ENCODE assay signal across 17 cellular contexts in genomic region chr5:1762878-1763547, GRCh38. TPM values are rescaled to one million over a fixed set of nuclear protein-coding genes. Genes with fewer than 3 reads are reported as not detected.
A peak's percentile ranks its signal among the peaks of the same experiment; 100 is the strongest.
DNase-seq lines count a peak whose midpoint lies in the region; TF ChIP-seq lines count a peak whose summit lies in the region.
"Had no signal": no experiment of that assay in that cellular context is flagged by ENCODE, and none has a peak within 500 bp of the region (broad histone marks: within the 10 kb centered on the region; RNA-seq: fewer than 3 reads in every experiment).

No MANE protein-coding gene starts in this region.

- peaks cover 2% of the 10 kb centered on the region for H3K27me3 Mint-ChIP-seq in glutamatergic neuron (ENCODE audit: unreplicated experiment)
- peaks cover 29% of the 10 kb centered on the region for H3K27me3 Mint-ChIP-seq in progenitor cell of endocrine pancreas

- H3K36me3 ChIP-seq in ACC112 (ENCODE audit: insufficient read depth, low read length) = no peaks in the 10 kb centered on the region
- H3K36me3 ChIP-seq: MG63, vagina had no signal

- H2AFZ ChIP-seq in ACC112 (ENCODE audit: low read length, unreplicated experiment) = peak overlapping the region; percentile 48

- H3K9me3 Mint-ChIP-seq in glutamatergic neuron (ENCODE audit: unreplicated experiment) (peaks cover 6% of the 10 kb centered on the region), progenitor cell of endocrine pancreas (ENCODE audit: low read depth) (peaks cover 6% of the 10 kb centered on the region)

- H3K4me1 ChIP-seq in ACC112 (ENCODE audit: control insufficient read depth, insufficient read depth, low read length, unreplicated experiment) = no peaks in the 10 kb centered on the region
- H3K4me1 ChIP-seq: vagina had no signal

- H3K4me1 Mint-ChIP-seq in glutamatergic neuron (ENCODE audit: low read depth, unreplicated experiment) = no peaks in the 10 kb centered on the region
- no peaks in the 10 kb centered on the region for H3K4me1 Mint-ChIP-seq in progenitor cell of endocrine pancreas (ENCODE audit: low read depth)

- H3K36me3 Mint-ChIP-seq in glutamatergic neuron (ENCODE audit: unreplicated experiment) (peaks cover 9% of the 10 kb centered on the region), progenitor cell of endocrine pancreas (ENCODE audit: insufficient read depth) (no peaks in the 10 kb centered on the region)
- H3K36me3 Mint-ChIP-seq: CD4-positive, CD25-positive, alpha-beta regulatory T cell had no signal

- peaks cover 23% of the 10 kb centered on the region for H3K27me3 ChIP-seq in ACC112 (ENCODE audit: insufficient read depth, low read length)
- H3K27me3 ChIP-seq: MG63, vagina had no signal

- no peak overlapping the region for H3K4me3 ChIP-seq in ACC112 (ENCODE audit: low read depth, low read length)
- H3K4me3 ChIP-seq: lung, MG63, smooth muscle cell, vagina had no signal

- H3K4me3 Mint-ChIP-seq in glutamatergic neuron (ENCODE audit: unreplicated experiment) (no peak overlapping the region), progenitor cell of endocrine pancreas (ENCODE audit: low read depth) (no peak overlapping the region)
- H3K4me3 Mint-ChIP-seq: activated naive CD4-positive, alpha-beta T cell treated with anti-CD3 and anti-CD28 coated beads for 36 hours; activated T-cell treated with anti-CD3 and anti-CD28 coated beads, Interleukin-2, amount 50 U/mL, for 72 hours; CD4-positive, CD25-positive, alpha-beta regulatory T cell; WTC11 had no signal

- peak; percentile 24 for DNase-seq in D341Med (ENCODE audit: low spot score)
- peak; percentile 8 for DNase-seq in glutamatergic neuron
- peak; percentile 3 for DNase-seq in progenitor cell of endocrine pancreas (ENCODE audit: low spot score, unreplicated experiment)
- no peak for DNase-seq in effector CD4-positive, alpha-beta T cell
- DNase-seq in 8988T = no peak
- no peak for DNase-seq in NCI-H345 (lab: John Stamatoyannopoulos, UW)
- DNase-seq: NCI-H2081 treated with DMSO at 0.1 percent for 48 hours, NCI-H446 had no signal

- TF ChIP-seq CTCF in glutamatergic neuron (IDR thresholded peaks at IDR 0.05; ENCODE audit: partially characterized antibody, unreplicated experiment) (no peak), progenitor cell of endocrine pancreas (IDR thresholded peaks at IDR 0.05; ENCODE audit: unreplicated experiment) (no peak)

- H3K27ac Mint-ChIP-seq in glutamatergic neuron (ENCODE audit: unreplicated experiment) (no peak overlapping the region), progenitor cell of endocrine pancreas (no peak overlapping the region)
- H3K27ac Mint-ChIP-seq: activated naive CD4-positive, alpha-beta T cell treated with anti-CD3 and anti-CD28 coated beads for 36 hours; activated T-cell treated with anti-CD3 and anti-CD28 coated beads, Interleukin-2, amount 50 U/mL, for 72 hours; CD4-positive, CD25-positive, alpha-beta regulatory T cell; WTC11 had no signal

- no peaks in the 10 kb centered on the region for H3K79me2 ChIP-seq in ACC112 (ENCODE audit: control insufficient read depth, insufficient read depth, low read length, unreplicated experiment)

- no peak overlapping the region for H3K27ac ChIP-seq in ACC112 (ENCODE audit: low read depth, low read length)
- H3K27ac ChIP-seq: vagina had no signal

RNA-seq across cellular contexts. Expression of gene MRPL36, which starts 36.6 kb away (rescaled TPM):
- total RNA-seq in glutamatergic neuron (ENCODE audit: unreplicated experiment) (40.0 TPM), progenitor cell of endocrine pancreas (40.5 and 40.6 TPM in 2 replicates)

RNA-seq across cellular contexts. Expression of gene NDUFS6, which starts 38.2 kb away (rescaled TPM):
- total RNA-seq in glutamatergic neuron (ENCODE audit: unreplicated experiment) = 40.3 TPM
- 33.0 and 36.4 TPM in 2 replicates for total RNA-seq in progenitor cell of endocrine pancreas

Comparison
In these comparisons a context has a peak if more than half of its experiments do, and no peak if none do; other contexts are left out.
1. DNase-seq: peak in D341Med (single experiment), glutamatergic neuron (single experiment) and progenitor cell of endocrine pancreas (single experiment); none in effector CD4-positive, alpha-beta T cell (single experiment), 8988T (single experiment) and NCI-H345 (single experiment).